In the genomic region with DNA sequence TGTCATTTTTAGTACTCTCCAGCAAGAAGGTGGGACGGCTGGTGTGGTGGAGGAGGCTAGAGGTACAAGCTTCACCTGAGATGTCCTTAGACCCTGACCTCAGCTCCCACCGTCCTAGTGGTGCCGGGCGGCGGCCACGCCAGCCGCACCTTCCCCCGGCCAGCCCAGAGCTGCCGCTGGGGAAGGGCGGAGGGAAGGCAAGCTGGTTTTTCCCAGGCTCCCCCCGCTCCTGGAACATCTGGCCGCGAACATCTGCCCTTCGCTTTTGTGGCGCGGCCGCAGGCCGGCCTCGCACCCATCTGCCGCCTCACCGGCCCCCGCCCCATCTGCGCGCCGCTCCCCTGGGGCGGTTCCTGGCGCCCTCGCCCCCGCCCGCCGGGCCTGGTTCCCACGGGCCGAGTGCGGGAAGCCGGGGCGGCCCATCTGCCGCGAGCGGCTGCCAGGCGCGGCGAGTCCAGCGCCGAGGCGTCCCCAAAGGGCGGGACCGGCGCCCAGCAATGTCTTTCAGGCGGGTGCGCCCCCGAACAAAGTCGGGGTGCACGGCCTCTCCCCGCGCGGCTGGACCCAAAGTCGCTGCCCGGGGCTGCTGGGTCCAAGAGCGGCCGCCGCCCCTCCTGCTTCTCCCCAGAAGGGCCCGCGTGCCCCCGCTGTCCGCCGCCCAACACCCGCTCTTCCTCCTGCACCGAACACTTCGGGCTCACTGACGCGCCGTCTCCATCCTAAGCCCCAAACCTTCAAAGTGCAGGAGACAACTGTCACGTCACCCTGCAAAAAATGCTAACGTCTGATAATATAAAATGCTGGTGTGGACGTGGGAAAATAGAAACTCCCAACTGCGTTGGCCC, we compare ENCODE assay signal across 8 cellular contexts. TPM values are rescaled to one million over a fixed set of nuclear protein-coding genes. Genes with fewer than 3 reads are reported as not detected.
DNase-seq lines count a peak whose midpoint lies in the region; ATAC-seq and TF ChIP-seq lines count a peak whose summit lies in the region.

No MANE protein-coding gene starts in this region.

- WGBS in H9 (ENCODE audit: extremely low coverage, insufficient read length, low lambda C conversion rate) = no CpG with 5 or more reads among the region's 76 CpGs
- 17% methylated on average over 61 of the region's 76 CpGs for WGBS in hepatocyte (ENCODE audit: low lambda C conversion rate, missing lambda C conversion rate)

- H3K9ac ChIP-seq in H9 (ENCODE audit: extremely low read depth, insufficient read length, low read length) (no peak overlapping the region), skeletal muscle tissue (ENCODE audit: low read depth in 1 of 3, low read length in 3 of 3) (peak overlapping the region; percentile 51 to 79 (median 65))

- no peak overlapping the region for H4K8ac ChIP-seq in H9 (replicated peaks; ENCODE audit: insufficient read length, low read depth, low read length)

- H3K4me3 ChIP-seq in hepatocyte = peak overlapping the region; percentile 45
- H3K4me3 ChIP-seq in skeletal muscle tissue (ENCODE audit: low read length in 3 of 3) = peak overlapping the region; percentile 56 to 71 (median 64)

- H3K4me2 ChIP-seq in H9 (ENCODE audit: insufficient read depth, insufficient read length, low read length) (peak overlapping the region; percentile 64), hepatocyte (peak overlapping the region; percentile 90)

- peak overlapping the region; percentile 6 for H3K18ac ChIP-seq in H9 (ENCODE audit: insufficient read length, low read depth, low read length)

- no peak overlapping the region for H4K91ac ChIP-seq in H9 (ENCODE audit: insufficient read length, low read depth, low read length)

- peaks cover 53 to 58% of the 10 kb centered on the region in 2 experiments for H3K4me1 Mint-ChIP-seq in H9
- peaks cover 5% of the 10 kb centered on the region for H3K4me1 Mint-ChIP-seq in activated naive CD8-positive, alpha-beta T cell treated with anti-CD3 and anti-CD28 coated beads, Interleukin-2, amount 10 ng/mL, durations not matched to agents 7 days and 5 days

- H2AFZ ChIP-seq in H9 (ENCODE audit: low read length) = no peak overlapping the region
- H2AFZ ChIP-seq in hepatocyte = peak overlapping the region; percentile 65

- H3K9me3 ChIP-seq in H9 (ENCODE audit: control insufficient read depth, low read depth, low read length) = no peaks in the 10 kb centered on the region
- H3K9me3 ChIP-seq in hepatocyte (ENCODE audit: low read depth) = no peaks in the 10 kb centered on the region
- H3K9me3 ChIP-seq in skeletal muscle tissue (ENCODE audit: control insufficient read depth in 3 of 3, low read length in 3 of 3) = no peaks in the 10 kb centered on the region

- POLR2A ChIA-PET in activated naive CD8-positive, alpha-beta T cell treated with anti-CD3 and anti-CD28 coated beads, Interleukin-2, amount 10 ng/mL, durations not matched to agents 7 days and 5 days (lab: Charles Lee) = interaction anchor here (1.9 kb wide), 1 partner anchor 15 kb away, joined by 7 read pairs; no protein-coding TSS in a partner anchor

- H2BK12ac ChIP-seq in H9 (ENCODE audit: insufficient read length, low read depth, low read length) = no peak overlapping the region

- no peak for TF ChIP-seq CTCF in H9 (conservative IDR thresholded peaks at IDR 0.05)
- no peak for TF ChIP-seq CTCF in hepatocyte (IDR thresholded peaks at IDR 0.05; ENCODE audit: poor library complexity)

- H3K27ac ChIP-seq in H9 (ENCODE audit: insufficient read length, low read depth, low read length) (no peak overlapping the region), hepatocyte (peak overlapping the region; percentile 22), skeletal muscle tissue (ENCODE audit: low read depth, low read length) (peak overlapping the region; percentile 54)

- H2BK120ac ChIP-seq in H9 (ENCODE audit: low read depth, low read length, poor library complexity, severe bottlenecking) = no peak overlapping the region

- H3K23me2 ChIP-seq in H9 (ENCODE audit: insufficient read length, low read depth, low read length, poor library complexity, severe bottlenecking) = peaks cover 8% of the 10 kb centered on the region

- no peaks in the 10 kb centered on the region for H3K9me2 ChIP-seq in hepatocyte (replicated peaks; ENCODE audit: insufficient read depth)

- no peaks in the 10 kb centered on the region; a peak in 2 of 5 replicates for H3K9me3 Mint-ChIP-seq in H9
- H3K9me3 Mint-ChIP-seq in activated naive CD8-positive, alpha-beta T cell treated with anti-CD3 and anti-CD28 coated beads, Interleukin-2, amount 10 ng/mL, durations not matched to agents 7 days and 5 days = no peaks in the 10 kb centered on the region

- no peak overlapping the region for H3T11ph ChIP-seq in H9 (ENCODE audit: low read length)

- peak overlapping the region; percentile 39; the same call in 1 of the 2 replicates for H3K14ac ChIP-seq in H9 (ENCODE audit: insufficient read depth, low read length)

- no peaks in the 10 kb centered on the region for H3K79me1 ChIP-seq in H9 (ENCODE audit: insufficient read depth, low read depth, low read length, poor library complexity, severe bottlenecking)

- no peak overlapping the region for H2BK20ac ChIP-seq in H9 (ENCODE audit: low read depth, low read length, poor library complexity, severe bottlenecking)

- peak overlapping the region; percentile 61 to 98 (median 78) for H3K27ac Mint-ChIP-seq in H9
- no peak overlapping the region for H3K27ac Mint-ChIP-seq in activated naive CD8-positive, alpha-beta T cell treated with anti-CD3 and anti-CD28 coated beads, Interleukin-2, amount 10 ng/mL, durations not matched to agents 7 days and 5 days

- H3K4ac ChIP-seq in H9 (ENCODE audit: low read depth, low read length) = no peak overlapping the region

- peaks cover 0 to 6% (median 0%) of the 10 kb centered on the region in 3 experiments; a peak in 2 of 7 replicates for H3K36me3 Mint-ChIP-seq in H9 (ENCODE audit: insufficient read depth in 1 of 3, low read depth in 3 of 3)
- no peaks in the 10 kb centered on the region for H3K36me3 Mint-ChIP-seq in activated naive CD8-positive, alpha-beta T cell treated with anti-CD3 and anti-CD28 coated beads, Interleukin-2, amount 10 ng/mL, durations not matched to agents 7 days and 5 days

- H2AK5ac ChIP-seq in H9 (ENCODE audit: insufficient read length, low read length) = no peak overlapping the region

- peaks cover 6% of the 10 kb centered on the region; the same call in 1 of the 2 replicates for H3K4me1 ChIP-seq in H9 (ENCODE audit: insufficient read depth, low read length)
- peaks cover 3% of the 10 kb centered on the region for H3K4me1 ChIP-seq in hepatocyte (ENCODE audit: insufficient read depth)
- H3K4me1 ChIP-seq in skeletal muscle tissue (ENCODE audit: control insufficient read depth in 3 of 3, insufficient read depth in 3 of 3, low read length in 3 of 3) = peaks cover 6 to 8% (median 7%) of the 10 kb centered on the region in 3 donors

- peak; percentile 56 for ATAC-seq in activated naive CD8-positive, alpha-beta T cell treated with anti-CD3 and anti-CD28 coated beads, Interleukin-2, amount 10 ng/mL, durations not matched to agents 7 days and 5 days (ENCODE audit: low read depth)
- no peak for ATAC-seq in HG02970 (IDR thresholded peaks at IDR 0.05; ENCODE audit: low FRiP score, unreplicated experiment)

- no peaks in the 10 kb centered on the region for H3K27me3 Mint-ChIP-seq in H9 (ENCODE audit: low read depth)
- peaks cover 48% of the 10 kb centered on the region for H3K27me3 Mint-ChIP-seq in activated naive CD8-positive, alpha-beta T cell treated with anti-CD3 and anti-CD28 coated beads, Interleukin-2, amount 10 ng/mL, durations not matched to agents 7 days and 5 days

- no peaks in the 10 kb centered on the region for H3K36me3 ChIP-seq in hepatocyte (replicated peaks; ENCODE audit: insufficient read depth, low read depth)
- H3K36me3 ChIP-seq in skeletal muscle tissue (ENCODE audit: control insufficient read depth in 3 of 3, insufficient read depth in 3 of 3, low read length in 3 of 3) = no peaks in the 10 kb centered on the region

- no peak overlapping the region for H3K23ac ChIP-seq in H9 (ENCODE audit: insufficient read length, low read depth, low read length)

- DNase-seq in AG08396 (ENCODE audit: low spot score) = peak; percentile 62
- peak; percentile 55 for DNase-seq in H9
- no peak for DNase-seq in activated naive CD8-positive, alpha-beta T cell treated with anti-CD3 and anti-CD28 coated beads, Interleukin-2, amount 10 ng/mL, durations not matched to agents 7 days and 5 days
- DNase-seq in hepatocyte (ENCODE audit: low spot score) = peak; percentile 79
- DNase-seq in midbrain (lab: John Stamatoyannopoulos, UW) = no peak
- no peak for DNase-seq in activated CD4-positive, alpha-beta T cell treated with anti-CD3 and anti-CD28 coated beads for 4 hours

- peak overlapping the region; percentile 37 to 56; a peak in 4 of 5 replicates for H3K4me3 Mint-ChIP-seq in H9
- H3K4me3 Mint-ChIP-seq in activated naive CD8-positive, alpha-beta T cell treated with anti-CD3 and anti-CD28 coated beads, Interleukin-2, amount 10 ng/mL, durations not matched to agents 7 days and 5 days = peak overlapping the region; percentile 85

- H2BK5ac ChIP-seq in H9 (ENCODE audit: insufficient read length, low read length) = no peak overlapping the region

- H3K56ac ChIP-seq in H9 (ENCODE audit: insufficient read length, low read depth, low read length) = no peak overlapping the region

- H4K20me1 ChIP-seq in H9 (ENCODE audit: control insufficient read depth, insufficient read depth, insufficient read length) (peaks cover 2% of the 10 kb centered on the region), hepatocyte (ENCODE audit: insufficient read depth, poor library complexity, severe bottlenecking) (no peaks in the 10 kb centered on the region)

- no peaks in the 10 kb centered on the region for H3K79me2 ChIP-seq in H9 (ENCODE audit: insufficient read depth, low read length)
- no peaks in the 10 kb centered on the region for H3K79me2 ChIP-seq in hepatocyte

- H2BK15ac ChIP-seq in H9 (ENCODE audit: low read depth, low read length) = no peak overlapping the region

- no peak overlapping the region for H4K5ac ChIP-seq in H9 (ENCODE audit: insufficient read length, low read depth, low read length)

- H3K27me3 ChIP-seq in H9 (ENCODE audit: insufficient read depth, low read length) = no peaks in the 10 kb centered on the region
- H3K27me3 ChIP-seq in hepatocyte = no peaks in the 10 kb centered on the region
- no peaks in the 10 kb centered on the region for H3K27me3 ChIP-seq in skeletal muscle tissue (ENCODE audit: control insufficient read depth in 3 of 3, insufficient read depth in 3 of 3, low read length in 3 of 3)

RNA-seq across cellular contexts. Expression of gene ID1, which starts 17.3 kb away (rescaled TPM):
- total RNA-seq in H9 (2021) = 355 and 360 TPM in 2 replicates
- total RNA-seq in activated naive CD8-positive, alpha-beta T cell treated with anti-CD3 and anti-CD28 coated beads, Interleukin-2, amount 10 ng/mL, durations not matched to agents 7 days and 5 days = 1 to 10 TPM in 1 of 2 experiments, under 1 TPM in 1; 0.72 to 1.2 TPM
- 616 and 651 TPM in 2 replicates for total RNA-seq in hepatocyte
- 310 and 388 TPM in 2 replicates for polyA plus RNA-seq in hepatocyte
- 136 TPM for total RNA-seq in skeletal muscle tissue

RNA-seq across cellular contexts. Expression of gene COX4I2, which starts 49.9 kb away (rescaled TPM):
- not detected in 2 replicates for total RNA-seq in H9 (2021)
- not detected for total RNA-seq in activated naive CD8-positive, alpha-beta T cell treated with anti-CD3 and anti-CD28 coated beads, Interleukin-2, amount 10 ng/mL, durations not matched to agents 7 days and 5 days
- total RNA-seq in hepatocyte = 0.68 and 3.6 TPM in 2 replicates
- polyA plus RNA-seq in hepatocyte = 0.37 and 3.3 TPM in 2 replicates
- total RNA-seq in skeletal muscle tissue = 16.2 TPM

Comparison
In these comparisons a context has a peak if more than half of its experiments do, and no peak if none do; other contexts are left out.
1. DNase-seq: peak in AG08396 (single experiment), H9 (single experiment) and hepatocyte (single experiment); none in activated naive CD8-positive, alpha-beta T cell treated with anti-CD3 and anti-CD28 coated beads, Interleukin-2, amount 10 ng/mL, durations not matched to agents 7 days and 5 days (single experiment), midbrain (single experiment) and activated CD4-positive, alpha-beta T cell treated with anti-CD3 and anti-CD28 coated beads for 4 hours (0 of 2).
2. RNA of gene ID1, which starts 17.3 kb away (total RNA-seq): 616 to 651 TPM in hepatocyte, 355 to 360 TPM in H9 and 136 TPM in skeletal muscle tissue (single experiment); 0.72 to 1.2 TPM in activated naive CD8-positive, alpha-beta T cell treated with anti-CD3 and anti-CD28 coated beads, Interleukin-2, amount 10 ng/mL, durations not matched to agents 7 days and 5 days; every median in the first group is over 10 times any median in the second.